ENCODE assay signal across 1 cellular context in the genomic region with DNA sequence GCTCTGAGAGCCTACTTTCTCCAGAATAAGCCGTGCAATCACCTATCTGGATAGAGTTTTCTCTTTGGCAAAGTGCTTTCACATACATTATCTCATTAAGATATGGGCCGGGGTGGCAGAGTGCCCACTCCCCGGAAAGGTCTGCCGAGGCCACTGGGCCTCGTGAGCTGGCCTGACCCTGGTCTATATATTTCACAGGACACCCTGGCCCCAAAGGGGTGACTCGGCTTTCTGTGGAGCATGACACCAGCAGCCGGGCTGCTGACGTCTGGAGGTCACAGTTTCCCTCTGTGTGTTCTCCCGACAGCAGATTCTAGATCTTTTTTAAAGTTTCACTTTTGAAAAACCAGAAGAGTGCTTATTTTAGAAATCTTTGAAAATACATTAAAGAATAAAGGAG.
TF ChIP-seq lines count a peak whose summit lies in the region.

No MANE protein-coding gene starts in this region.

TF ChIP-seq in H1, 55 proteins besides CTCF, POLR2A, EP300 and RAD21:
- TF ChIP-seq SIN3A (conservative IDR thresholded peaks at IDR 0.05 in 1 of 2, IDR thresholded peaks at IDR 0.05 in 1 of 2; ENCODE audit: low read depth in 1 of 2, low read length in 2 of 2) (no peak), BACH1 (IDR thresholded peaks at IDR 0.05; ENCODE audit: low read length) (peak; percentile 55; the same call in 1 of the 2 replicates), RBBP5 (IDR thresholded peaks at IDR 0.05; ENCODE audit: borderline replicate concordance, low read depth, low read length) (no peak), BCL11A (IDR thresholded peaks at IDR 0.05; ENCODE audit: low read depth in 2 of 2, low read length in 2 of 2) (no peak), CREB1 (IDR thresholded peaks at IDR 0.05) (no peak)
